18 cellular contexts compared by ENCODE assay signal in genomic region chr10:119348106-119348505, GRCh38.
"Had no signal": no experiment of that assay in that cellular context is flagged by ENCODE, and none has a peak within 500 bp of the region (broad histone marks: within the 10 kb centered on the region; RNA-seq: fewer than 3 reads in every experiment).

No MANE protein-coding gene starts in this region.

- H3K27ac Mint-ChIP-seq: activated CD4-positive, alpha-beta memory T cell treated with anti-CD3 and anti-CD28 coated beads, Interleukin-2, amount 10 ng/mL, durations not matched to agents 7 days and 5 days; activated CD8-positive, alpha-beta memory T cell treated with anti-CD3 and anti-CD28 coated beads, Interleukin-2, amount 10 ng/mL, durations not matched to agents 7 days and 5 days; activated naive CD8-positive, alpha-beta T cell; stimulated activated naive CD8-positive, alpha-beta T cell treated with anti-CD3 and anti-CD28 coated beads, Interleukin-15, Interleukin-2, amounts not matched to agents 100 ng/mL and 50 ng/mL, for 24 hours; T-helper 2 cell treated with Interferon-gamma antibody and Interleukin-4, amounts not matched to agents 5 μg/mL and 100 μg/mL, for 36 hours; type B pancreatic cell had no signal

- H3K4me3 ChIP-seq: body of pancreas, colonic mucosa, gastrocnemius medialis, suprapubic skin had no signal

- H3K27me3 ChIP-seq: body of pancreas, colonic mucosa, gastrocnemius medialis, suprapubic skin had no signal

- H3K9me3 ChIP-seq: body of pancreas, colonic mucosa, gastrocnemius medialis, suprapubic skin had no signal

- H3K27me3 Mint-ChIP-seq: activated CD4-positive, alpha-beta memory T cell treated with anti-CD3 and anti-CD28 coated beads, Interleukin-2, amount 10 ng/mL, durations not matched to agents 7 days and 5 days; activated CD8-positive, alpha-beta memory T cell treated with anti-CD3 and anti-CD28 coated beads, Interleukin-2, amount 10 ng/mL, durations not matched to agents 7 days and 5 days; activated naive CD8-positive, alpha-beta T cell; stimulated activated naive CD8-positive, alpha-beta T cell treated with anti-CD3 and anti-CD28 coated beads, Interleukin-15, Interleukin-2, amounts not matched to agents 100 ng/mL and 50 ng/mL, for 24 hours; type B pancreatic cell had no signal

- H3K27ac ChIP-seq: body of pancreas, colonic mucosa, suprapubic skin had no signal

- H3K4me3 Mint-ChIP-seq: activated CD4-positive, alpha-beta memory T cell treated with anti-CD3 and anti-CD28 coated beads, Interleukin-2, amount 10 ng/mL, durations not matched to agents 7 days and 5 days; activated CD8-positive, alpha-beta memory T cell treated with anti-CD3 and anti-CD28 coated beads, Interleukin-2, amount 10 ng/mL, durations not matched to agents 7 days and 5 days; activated naive CD8-positive, alpha-beta T cell; nephron progenitor cell; stimulated activated naive CD8-positive, alpha-beta T cell treated with anti-CD3 and anti-CD28 coated beads, Interleukin-15, Interleukin-2, amounts not matched to agents 100 ng/mL and 50 ng/mL, for 24 hours; T-helper 2 cell treated with Interferon-gamma antibody and Interleukin-4, amounts not matched to agents 5 μg/mL and 100 μg/mL, for 36 hours; type B pancreatic cell had no signal

- ATAC-seq: activated CD8-positive, alpha-beta memory T cell treated with anti-CD3 and anti-CD28 coated beads, Interleukin-2, amount 10 ng/mL, durations not matched to agents 7 days and 5 days; esophagus mucosa had no signal

- DNase-seq: activated CD4-positive, alpha-beta memory T cell treated with anti-CD3 and anti-CD28 coated beads, Interleukin-2, amount 10 ng/mL, durations not matched to agents 7 days and 5 days; activated CD4-positive, alpha-beta T cell treated with anti-CD3 and anti-CD28 coated beads for 4 hours; activated CD8-positive, alpha-beta memory T cell treated with anti-CD3 and anti-CD28 coated beads, Interleukin-2, amount 10 ng/mL, durations not matched to agents 7 days and 5 days; amniotic stem cell; body of pancreas; central memory CD4-positive, alpha-beta T cell; colonic mucosa; gastrocnemius medialis; midbrain; nephron progenitor cell; occipital lobe; stimulated activated CD8-positive, alpha-beta memory T cell treated with anti-CD3 and anti-CD28 coated beads, Interleukin-4, amount 100 ng/mL, for 48 hours had no signal

- H3K4me1 ChIP-seq: colonic mucosa had no signal

- H3K36me3 ChIP-seq: colonic mucosa, gastrocnemius medialis, suprapubic skin had no signal

- H3K9me3 Mint-ChIP-seq: type B pancreatic cell had no signal
